Comparison of ENCODE assay signal across 15 cellular contexts in the genomic region with DNA sequence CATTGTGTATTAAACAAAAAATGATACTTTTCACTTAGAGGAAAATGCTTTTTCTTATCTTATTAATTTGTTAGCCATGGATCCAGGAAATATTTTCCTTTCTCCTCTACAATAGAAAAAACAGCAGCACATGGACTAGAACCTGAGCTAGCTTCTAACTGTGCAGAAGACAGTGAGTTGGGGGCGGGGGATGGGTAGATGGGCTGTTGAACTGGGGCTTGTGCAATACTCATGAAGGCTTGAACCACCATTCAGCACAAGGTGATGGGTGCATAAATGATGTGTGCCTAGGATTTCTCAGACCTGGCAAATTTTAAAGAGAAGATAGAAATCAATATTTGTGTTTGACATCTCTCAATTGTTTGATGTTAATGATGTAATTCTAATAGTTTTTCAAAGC.
"Had no signal": no experiment of that assay in that cellular context is flagged by ENCODE, and none has a peak within 500 bp of the region (broad histone marks: within the 10 kb centered on the region; RNA-seq: fewer than 3 reads in every experiment).

No MANE protein-coding gene starts in this region.

- H3K9me3 ChIP-seq: spleen, thyroid gland had no signal

- H3K36me3 ChIP-seq: spleen, thyroid gland had no signal

- DNase-seq: activated CD4-positive, alpha-beta memory T cell treated with anti-CD3 and anti-CD28 coated beads for 36 hours; activated CD4-positive, alpha-beta T cell treated with anti-CD3 and anti-CD28 coated beads for 48 hours; activated naive CD4-positive, alpha-beta T cell treated with anti-CD3 and anti-CD28 coated beads for 36 hours; activated naive CD8-positive, alpha-beta T cell treated with anti-CD3 and anti-CD28 coated beads, Interleukin-2, amount 10 ng/mL, durations not matched to agents 7 days and 5 days; activated T-cell treated with anti-CD3 and anti-CD28 coated beads, Interleukin-2, amount 50 U/mL, for 48 hours; amygdala; foreskin fibroblast; kidney; spleen; stimulated activated CD4-positive, alpha-beta T cell treated with anti-CD3 and anti-CD28 coated beads, Interleukin-4, amount 100 ng/mL, for 1 hour; stimulated activated naive CD8-positive, alpha-beta T cell treated with anti-CD3 and anti-CD28 coated beads, Interleukin-15, Interleukin-2, amounts not matched to agents 100 U/mL and 50 U/mL, for 24 hours; T-helper 9 cell; thyroid gland had no signal

- H3K4me3 Mint-ChIP-seq: activated CD4-positive, alpha-beta memory T cell treated with anti-CD3 and anti-CD28 coated beads for 36 hours; activated naive CD4-positive, alpha-beta T cell treated with anti-CD3 and anti-CD28 coated beads for 36 hours; activated naive CD8-positive, alpha-beta T cell treated with anti-CD3 and anti-CD28 coated beads, Interleukin-2, amount 10 ng/mL, durations not matched to agents 7 days and 5 days; nephron had no signal

- H3K4me1 ChIP-seq: parathyroid adenoma, spleen, thyroid gland had no signal

- H3K27ac Mint-ChIP-seq: activated CD4-positive, alpha-beta memory T cell treated with anti-CD3 and anti-CD28 coated beads for 36 hours; activated naive CD4-positive, alpha-beta T cell treated with anti-CD3 and anti-CD28 coated beads for 36 hours; activated naive CD8-positive, alpha-beta T cell treated with anti-CD3 and anti-CD28 coated beads, Interleukin-2, amount 10 ng/mL, durations not matched to agents 7 days and 5 days; nephron had no signal

- H3K4me3 ChIP-seq: spleen, thyroid gland had no signal

- H3K4me1 Mint-ChIP-seq: activated naive CD8-positive, alpha-beta T cell treated with anti-CD3 and anti-CD28 coated beads, Interleukin-2, amount 10 ng/mL, durations not matched to agents 7 days and 5 days had no signal

- H3K27me3 ChIP-seq: spleen, thyroid gland had no signal

- ATAC-seq: stimulated activated naive CD8-positive, alpha-beta T cell treated with anti-CD3 and anti-CD28 coated beads, Interleukin-15, Interleukin-2, amounts not matched to agents 100 U/mL and 50 U/mL, for 24 hours had no signal

- H3K36me3 Mint-ChIP-seq: activated CD4-positive, alpha-beta memory T cell treated with anti-CD3 and anti-CD28 coated beads for 36 hours; activated naive CD8-positive, alpha-beta T cell treated with anti-CD3 and anti-CD28 coated beads, Interleukin-2, amount 10 ng/mL, durations not matched to agents 7 days and 5 days had no signal

- H3K9me3 Mint-ChIP-seq: activated CD4-positive, alpha-beta memory T cell treated with anti-CD3 and anti-CD28 coated beads for 36 hours; activated naive CD4-positive, alpha-beta T cell treated with anti-CD3 and anti-CD28 coated beads for 36 hours; activated naive CD8-positive, alpha-beta T cell treated with anti-CD3 and anti-CD28 coated beads, Interleukin-2, amount 10 ng/mL, durations not matched to agents 7 days and 5 days; nephron had no signal

- H3K27ac ChIP-seq: parathyroid adenoma, spleen, thyroid gland had no signal

- H3K27me3 Mint-ChIP-seq: activated CD4-positive, alpha-beta memory T cell treated with anti-CD3 and anti-CD28 coated beads for 36 hours; activated naive CD8-positive, alpha-beta T cell treated with anti-CD3 and anti-CD28 coated beads, Interleukin-2, amount 10 ng/mL, durations not matched to agents 7 days and 5 days had no signal
